Comparison of ENCODE assay signal across 31 cellular contexts in the genomic region with DNA sequence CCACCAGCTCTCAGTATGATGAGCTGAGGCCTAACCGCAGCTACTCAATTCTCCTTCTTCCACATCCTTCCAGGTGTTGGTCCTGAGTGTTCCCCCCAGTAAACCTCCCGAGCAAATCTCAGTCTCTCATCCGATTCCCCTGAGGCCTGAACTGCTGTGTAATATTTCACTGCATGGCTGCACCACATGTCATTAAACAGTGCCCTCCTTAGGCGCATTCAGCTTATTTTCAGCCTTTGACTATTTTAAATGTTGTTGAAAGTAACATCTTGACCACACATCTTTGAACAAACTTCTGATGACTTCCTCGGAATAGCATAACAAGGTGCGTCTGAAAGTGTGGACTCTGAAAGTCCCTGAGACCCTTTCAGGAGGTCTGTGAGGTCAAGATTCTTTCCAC.
"Had no signal": no experiment of that assay in that cellular context is flagged by ENCODE, and none has a peak within 500 bp of the region (broad histone marks: within the 10 kb centered on the region; RNA-seq: fewer than 3 reads in every experiment).

No MANE protein-coding gene starts in this region.

- H3K9ac ChIP-seq: parathyroid adenoma had no signal

- DNase-seq: naive thymus-derived CD8-positive, alpha-beta T cell; nephron progenitor cell; occipital lobe; ovary; posterior cingulate gyrus; psoas muscle; right cardiac atrium; right lobe of liver; spleen; stimulated activated CD4-positive, alpha-beta T cell treated with anti-CD3 and anti-CD28 coated beads, Interleukin-12 subunit alpha, Interleukin-12 subunit beta, amount 100 ng/mL, for 4 hours; stimulated activated CD4-positive, alpha-beta T cell treated with anti-CD3 and anti-CD28 coated beads, Interleukin-1b, Interleukin-23, amount 100 ng/mL, for 48 hours; stimulated activated CD4-positive, alpha-beta T cell treated with anti-CD3 and anti-CD28 coated beads, Interleukin-4, amount 100 ng/mL, for 1 hour; stimulated activated CD4-positive, alpha-beta T cell treated with anti-CD3 and anti-CD28 coated beads, Interleukin-4, amount 100 ng/mL, for 4 hours; stimulated activated CD8-positive, alpha-beta memory T cell treated with anti-CD3 and anti-CD28 coated beads, Interleukin-4, amount 100 ng/mL, for 48 hours; stimulated activated naive CD4-positive, alpha-beta T cell; stimulated activated naive CD8-positive, alpha-beta T cell treated with anti-CD3 and anti-CD28 coated beads, Interleukin-15, amount 100 ng/mL, for 72 hours; stimulated activated naive CD8-positive, alpha-beta T cell treated with anti-CD3 and anti-CD28 coated beads, Interleukin-15, Interleukin-2, amounts not matched to agents 100 U/mL and 50 U/mL, for 24 hours; substantia nigra; testis; tibial artery; transverse colon; upper lobe of right lung; uterus had no signal

- H2AFZ ChIP-seq: parathyroid adenoma had no signal

- H3K36me3 Mint-ChIP-seq: naive thymus-derived CD8-positive, alpha-beta T cell; natural killer cell treated with Interleukin-12 subunit alpha and Interleukin-12 subunit beta and Interleukin-15 and Interleukin-18, amount 100 ng/mL, for 72 hours; stimulated activated memory B cell treated with anti-CD40 and anti-IgM and Interleukin-4, amounts not matched to agents 10 μg/mL and 1 μg/mL and 100 μg/mL, for 72 hours; type B pancreatic cell had no signal

- H3K4me2 ChIP-seq: smooth muscle cell had no signal

- ATAC-seq: naive thymus-derived CD8-positive, alpha-beta T cell; psoas muscle; right cardiac atrium; right lobe of liver; stimulated activated memory B cell treated with anti-CD40 and anti-IgM and Interleukin-4, amounts not matched to agents 10 μg/mL and 1 μg/mL and 100 μg/mL, for 72 hours; stimulated activated naive CD8-positive, alpha-beta T cell treated with anti-CD3 and anti-CD28 coated beads, Interleukin-15, amount 100 ng/mL, for 72 hours; stimulated activated naive CD8-positive, alpha-beta T cell treated with anti-CD3 and anti-CD28 coated beads, Interleukin-15, Interleukin-2, amounts not matched to agents 100 U/mL and 50 U/mL, for 24 hours; upper lobe of right lung had no signal

- H3K4me3 Mint-ChIP-seq: naive thymus-derived CD8-positive, alpha-beta T cell; natural killer cell treated with Interleukin-12 subunit alpha and Interleukin-12 subunit beta and Interleukin-15 and Interleukin-18, amount 100 ng/mL, for 72 hours; nephron progenitor cell; neural crest cell; stimulated activated memory B cell treated with anti-CD40 and anti-IgM and Interleukin-4, amounts not matched to agents 10 μg/mL and 1 μg/mL and 100 μg/mL, for 72 hours; stimulated activated naive CD8-positive, alpha-beta T cell treated with anti-CD3 and anti-CD28 coated beads, Interleukin-15, amount 100 ng/mL, for 72 hours; type B pancreatic cell had no signal

- H3K4me1 ChIP-seq: parathyroid adenoma, psoas muscle, right lobe of liver, spleen, suprapubic skin, testis, tibial artery, transverse colon, upper lobe of right lung, uterus had no signal

- H3K4me1 Mint-ChIP-seq: naive thymus-derived CD8-positive, alpha-beta T cell; nephron progenitor cell; stimulated activated memory B cell treated with anti-CD40 and anti-IgM and Interleukin-4, amounts not matched to agents 10 μg/mL and 1 μg/mL and 100 μg/mL, for 72 hours; stimulated activated naive CD8-positive, alpha-beta T cell treated with anti-CD3 and anti-CD28 coated beads, Interleukin-15, amount 100 ng/mL, for 72 hours had no signal

- H3K27ac Mint-ChIP-seq: naive thymus-derived CD8-positive, alpha-beta T cell; natural killer cell treated with Interleukin-12 subunit alpha and Interleukin-12 subunit beta and Interleukin-15 and Interleukin-18, amount 100 ng/mL, for 72 hours; nephron progenitor cell; stimulated activated memory B cell treated with anti-CD40 and anti-IgM and Interleukin-4, amounts not matched to agents 10 μg/mL and 1 μg/mL and 100 μg/mL, for 72 hours; type B pancreatic cell had no signal

- H3K27me3 ChIP-seq: ovary, right lobe of liver, testis, upper lobe of right lung, uterus had no signal

- H3K9me3 Mint-ChIP-seq: naive thymus-derived CD8-positive, alpha-beta T cell; natural killer cell treated with Interleukin-12 subunit alpha and Interleukin-12 subunit beta and Interleukin-15 and Interleukin-18, amount 100 ng/mL, for 72 hours; nephron progenitor cell; neural crest cell; stimulated activated memory B cell treated with anti-CD40 and anti-IgM and Interleukin-4, amounts not matched to agents 10 μg/mL and 1 μg/mL and 100 μg/mL, for 72 hours; stimulated activated naive CD8-positive, alpha-beta T cell treated with anti-CD3 and anti-CD28 coated beads, Interleukin-15, amount 100 ng/mL, for 72 hours; type B pancreatic cell had no signal

- H3K27ac ChIP-seq: ovary, parathyroid adenoma, psoas muscle, right lobe of liver, skin epidermis, spleen, suprapubic skin, testis, tibial artery, transverse colon, upper lobe of right lung, uterus had no signal

- H3K9me3 ChIP-seq: ovary, psoas muscle, right lobe of liver, spleen, suprapubic skin, testis, tibial artery, transverse colon, upper lobe of right lung, uterus had no signal

- H3K4me3 ChIP-seq: ovary, psoas muscle, right lobe of liver, skin epidermis, smooth muscle cell, spleen, suprapubic skin, testis, tibial artery, transverse colon, upper lobe of right lung, uterus had no signal

- H3K79me2 ChIP-seq: parathyroid adenoma had no signal

- H3K36me3 ChIP-seq: ovary, right lobe of liver, spleen, suprapubic skin, tibial artery, transverse colon, upper lobe of right lung, uterus had no signal
